ENCODE assay signal across 29 cellular contexts in genomic region chr13:23824355-23824754, GRCh38.
"Had no signal": no experiment of that assay in that cellular context is flagged by ENCODE, and none has a peak within 500 bp of the region (broad histone marks: within the 10 kb centered on the region; RNA-seq: fewer than 3 reads in every experiment).

No MANE protein-coding gene starts in this region.

- H3K36me3 ChIP-seq: brain microvascular endothelial cell, lower lobe of right lung, WERI-Rb-1 had no signal

- ATAC-seq: activated CD4-positive, CD25-positive, alpha-beta regulatory T cell treated with anti-CD3 and anti-CD28 coated beads, Interleukin-2, amount 50 U/mL, for 24 hours; heart right ventricle; left lobe of liver; lower lobe of right lung; mucosa of descending colon; natural killer cell treated with Interleukin-12 subunit alpha and Interleukin-12 subunit beta and Interleukin-15 and Interleukin-18, amount 100 ng/mL, for 72 hours; right cardiac atrium; stimulated activated naive CD8-positive, alpha-beta T cell treated with anti-CD3 and anti-CD28 coated beads, Interleukin-15, Interleukin-2, amounts not matched to agents 100 U/mL and 50 U/mL, for 24 hours had no signal

- H3K27ac ChIP-seq: brain microvascular endothelial cell, coronary artery, dorsolateral prefrontal cortex, heart right ventricle, lower lobe of right lung, WERI-Rb-1 had no signal

- H3K4me3 ChIP-seq: coronary artery, dorsolateral prefrontal cortex, heart right ventricle, lower lobe of right lung, mucosa of descending colon had no signal

- H3K4me1 ChIP-seq: heart right ventricle, lower lobe of right lung had no signal

- H3K27me3 ChIP-seq: brain microvascular endothelial cell, dorsolateral prefrontal cortex, heart right ventricle had no signal

- H3K9me3 ChIP-seq: heart right ventricle, lower lobe of right lung, mucosa of descending colon had no signal

- DNase-seq: activated CD4-positive, alpha-beta T cell treated with anti-CD3 and anti-CD28 coated beads for 48 hours; activated CD4-positive, alpha-beta T cell treated with anti-CD3 and anti-CD28 coated beads, Interleukin-2, amount 50 U/mL, for 48 hours; activated CD8-positive, alpha-beta memory T cell treated with anti-CD3 and anti-CD28 coated beads for 24 hours; activated CD8-positive, alpha-beta memory T cell treated with anti-CD3 and anti-CD28 coated beads, Interleukin-2, amount 50 U/mL, for 4 hours; activated gamma-delta T cell; activated naive CD4-positive, alpha-beta T cell treated with anti-CD3 and anti-CD28 coated beads, Interleukin-2, amount 10 ng/mL, durations not matched to agents 7 days and 5 days; activated naive CD8-positive, alpha-beta T cell treated with anti-CD3 and anti-CD28 coated beads, Interleukin-2, amount 10 ng/mL, durations not matched to agents 7 days and 5 days; activated T-cell treated with anti-CD3 and anti-CD28 coated beads, Interleukin-2, amount 50 U/mL, for 1 hour; amniotic stem cell; brain microvascular endothelial cell; dorsolateral prefrontal cortex; effector memory CD4-positive, alpha-beta T cell; foreskin melanocyte; heart right ventricle; lower lobe of right lung; mesendoderm; mucosa of descending colon; posterior cingulate gyrus; right cardiac atrium; stimulated activated CD4-positive, alpha-beta T cell treated with anti-CD3 and anti-CD28 coated beads, Interleukin-12 subunit alpha, Interleukin-12 subunit beta, amount 100 ng/mL, for 4 hours; stimulated activated CD4-positive, alpha-beta T cell treated with anti-CD3 and anti-CD28 coated beads, Interleukin-4, amount 100 ng/mL, for 1 hour; stimulated activated naive CD8-positive, alpha-beta T cell treated with anti-CD3 and anti-CD28 coated beads, Interleukin-15, Interleukin-2, amounts not matched to agents 100 U/mL and 50 U/mL, for 24 hours; SW 1271; T1000; WERI-Rb-1 had no signal
